ENCODE assay signal across 26 cellular contexts in genomic region chr1:23995431-23995837, GRCh38. TPM values are rescaled to one million over a fixed set of nuclear protein-coding genes. Genes with fewer than 3 reads are reported as not detected.
A peak's percentile ranks its signal among the peaks of the same experiment; 100 is the strongest.
DNase-seq lines count a peak whose midpoint lies in the region; ATAC-seq and TF ChIP-seq lines count a peak whose summit lies in the region.
"Had no signal": no experiment of that assay in that cellular context is flagged by ENCODE, and none has a peak within 500 bp of the region (broad histone marks: within the 10 kb centered on the region; RNA-seq: fewer than 3 reads in every experiment).

No MANE protein-coding gene starts in this region.

- H3K9me3 Mint-ChIP-seq in activated T-cell treated with anti-CD3 and anti-CD28 coated beads, Interleukin-2, amount 50 U/mL, for 72 hours, result no peaks in the 10 kb centered on the region
- no peaks in the 10 kb centered on the region for H3K9me3 Mint-ChIP-seq in naive thymus-derived CD4-positive, alpha-beta T cell
- H3K9me3 Mint-ChIP-seq: activated naive CD4-positive, alpha-beta T cell treated with anti-CD3 and anti-CD28 coated beads, Interleukin-2, amount 10 ng/mL, durations not matched to agents 7 days and 5 days; CD4-positive, alpha-beta memory T cell had no signal

- H3K4me3 Mint-ChIP-seq in activated T-cell treated with anti-CD3 and anti-CD28 coated beads, Interleukin-2, amount 50 U/mL, for 72 hours, result peak overlapping the region in 1 of 2 donors; percentile 39
- H3K4me3 Mint-ChIP-seq in naive thymus-derived CD4-positive, alpha-beta T cell, result no peak overlapping the region
- H3K4me3 Mint-ChIP-seq: activated naive CD4-positive, alpha-beta T cell treated with anti-CD3 and anti-CD28 coated beads, Interleukin-2, amount 10 ng/mL, durations not matched to agents 7 days and 5 days; B cell; CD4-positive, alpha-beta memory T cell; nephron progenitor cell had no signal

- peak; percentile 49 to 80 for ATAC-seq in activated T-cell treated with anti-CD3 and anti-CD28 coated beads, Interleukin-2, amount 50 U/mL, for 72 hours (replicated peaks in 1 of 2)
- ATAC-seq in upper lobe of right lung (peak; percentile 25), left ventricle myocardium superior (no peak)
- no peak for ATAC-seq in naive thymus-derived CD4-positive, alpha-beta T cell
- ATAC-seq: gastroesophageal sphincter, pancreas had no signal

- no peaks in the 10 kb centered on the region for H3K4me1 ChIP-seq in upper lobe of right lung
- H3K4me1 ChIP-seq in naive thymus-derived CD4-positive, alpha-beta T cell (ENCODE audit: control insufficient read depth in 2 of 2, insufficient read depth in 2 of 2, low read length in 2 of 2), result no peaks in the 10 kb centered on the region
- H3K4me1 ChIP-seq: gastroesophageal sphincter had no signal

- H3K4me3 ChIP-seq in fibroblast of pulmonary artery (replicated peaks; ENCODE audit: low read depth, low read length) (no peak overlapping the region), upper lobe of right lung (no peak overlapping the region)
- no peak overlapping the region for H3K4me3 ChIP-seq in naive thymus-derived CD4-positive, alpha-beta T cell (ENCODE audit: low read length)
- H3K4me3 ChIP-seq: gastroesophageal sphincter, pancreas, skin epidermis had no signal

- no peak for DNase-seq in activated T-cell treated with anti-CD3 and anti-CD28 coated beads, Interleukin-2, amount 50 U/mL, for 72 hours
- DNase-seq in activated T-cell treated with anti-CD3 and anti-CD28 coated beads for 4 hours (no peak), HCEC 1CT (peak; percentile 68), fibroblast of pulmonary artery (ENCODE audit: low read depth) (peak; percentile 41), upper lobe of right lung (no peak), left ventricle myocardium superior (no peak), iPS-NIHi11 (ENCODE audit: low spot score) (no peak)
- DNase-seq in naive thymus-derived CD4-positive, alpha-beta T cell, result no peak
- DNase-seq: activated CD4-positive, alpha-beta T cell treated with anti-CD3 and anti-CD28 coated beads for 48 hours; activated CD8-positive, alpha-beta memory T cell treated with anti-CD3 and anti-CD28 coated beads, Interleukin-2, amount 50 U/mL, for 4 hours; activated naive CD4-positive, alpha-beta T cell treated with anti-CD3 and anti-CD28 coated beads, Interleukin-2, amount 10 ng/mL, durations not matched to agents 7 days and 5 days; amniotic stem cell; CD4-positive, alpha-beta memory T cell; KBM-7; mammary epithelial cell; NCI-H1092 treated with DMSO at 0.1 percent for 48 hours; NCI-H187; nephron progenitor cell; pancreas; retina; SHP77 treated with DMSO at 0.1 percent for 48 hours; stimulated activated naive CD4-positive, alpha-beta T cell; SW 1271 had no signal

- no peaks in the 10 kb centered on the region for H3K36me3 ChIP-seq in upper lobe of right lung
- H3K36me3 ChIP-seq in naive thymus-derived CD4-positive, alpha-beta T cell (ENCODE audit: control insufficient read depth in 2 of 3, insufficient read depth in 3 of 3, low read length in 3 of 3), result no peaks in the 10 kb centered on the region
- H3K36me3 ChIP-seq: gastroesophageal sphincter, pancreas had no signal

- H3K27me3 ChIP-seq in upper lobe of right lung, result no peaks in the 10 kb centered on the region
- no peaks in the 10 kb centered on the region for H3K27me3 ChIP-seq in naive thymus-derived CD4-positive, alpha-beta T cell (ENCODE audit: control insufficient read depth in 2 of 2, insufficient read depth in 2 of 2, low read length in 2 of 2)
- H3K27me3 ChIP-seq: gastroesophageal sphincter, pancreas had no signal

- intact Hi-C loops in upper lobe of right lung (cut with DNase I) (no loop called here), left ventricle myocardium superior (cut with micrococcal nuclease) (no loop called here)
- intact Hi-C loops in naive thymus-derived CD4-positive, alpha-beta T cell (cut with micrococcal nuclease), result no loop called here

- CTCF ChIA-PET in naive thymus-derived CD4-positive, alpha-beta T cell (lab: Charles Lee), result interaction anchor here (0.6 to 1.0 kb wide), 2 partner anchors 19 to 42 kb away, joined by 3 read pairs; no protein-coding TSS in a partner anchor

- no peaks in the 10 kb centered on the region for H3K36me3 Mint-ChIP-seq in activated T-cell treated with anti-CD3 and anti-CD28 coated beads, Interleukin-2, amount 50 U/mL, for 72 hours (ENCODE audit: insufficient read depth in 2 of 2)
- no peaks in the 10 kb centered on the region for H3K36me3 Mint-ChIP-seq in naive thymus-derived CD4-positive, alpha-beta T cell
- H3K36me3 Mint-ChIP-seq: activated naive CD4-positive, alpha-beta T cell treated with anti-CD3 and anti-CD28 coated beads, Interleukin-2, amount 10 ng/mL, durations not matched to agents 7 days and 5 days; CD4-positive, alpha-beta memory T cell had no signal

- POLR2A ChIA-PET in naive thymus-derived CD4-positive, alpha-beta T cell (lab: Charles Lee), result no interaction called here

- H3K27ac ChIP-seq in upper lobe of right lung, result no peak overlapping the region
- H3K27ac ChIP-seq in naive thymus-derived CD4-positive, alpha-beta T cell (ENCODE audit: low read depth, low read length), result no peak overlapping the region
- H3K27ac ChIP-seq: gastroesophageal sphincter, pancreas, skin epidermis had no signal

- H3K9me3 ChIP-seq in upper lobe of right lung, result no peaks in the 10 kb centered on the region
- no peaks in the 10 kb centered on the region for H3K9me3 ChIP-seq in naive thymus-derived CD4-positive, alpha-beta T cell (ENCODE audit: control insufficient read depth in 2 of 3, low read length in 3 of 3)
- H3K9me3 ChIP-seq: gastroesophageal sphincter, pancreas had no signal

- no peak for TF ChIP-seq CTCF in fibroblast of pulmonary artery (IDR thresholded peaks at IDR 0.05; ENCODE audit: low read length, missing control alignments)
- TF ChIP-seq CTCF in upper lobe of right lung (IDR thresholded peaks at IDR 0.05), result no peak

- H3K27me3 Mint-ChIP-seq in activated T-cell treated with anti-CD3 and anti-CD28 coated beads, Interleukin-2, amount 50 U/mL, for 72 hours (ENCODE audit: low read depth), result no peaks in the 10 kb centered on the region
- H3K27me3 Mint-ChIP-seq in naive thymus-derived CD4-positive, alpha-beta T cell, result peaks cover 0 to 10% (median 0%) of the 10 kb centered on the region in 5 donors
- H3K27me3 Mint-ChIP-seq: B cell had no signal

- H3K4me1 Mint-ChIP-seq in activated T-cell treated with anti-CD3 and anti-CD28 coated beads, Interleukin-2, amount 50 U/mL, for 72 hours (ENCODE audit: low read depth), result peaks cover 24% of the 10 kb centered on the region
- peaks cover 0 to 2% (median 0%) of the 10 kb centered on the region in 7 donors for H3K4me1 Mint-ChIP-seq in naive thymus-derived CD4-positive, alpha-beta T cell
- H3K4me1 Mint-ChIP-seq: activated naive CD4-positive, alpha-beta T cell treated with anti-CD3 and anti-CD28 coated beads, Interleukin-2, amount 10 ng/mL, durations not matched to agents 7 days and 5 days had no signal

- no peak overlapping the region for H3K27ac Mint-ChIP-seq in activated T-cell treated with anti-CD3 and anti-CD28 coated beads, Interleukin-2, amount 50 U/mL, for 72 hours
- H3K27ac Mint-ChIP-seq in naive thymus-derived CD4-positive, alpha-beta T cell, result no peak overlapping the region
- H3K27ac Mint-ChIP-seq: activated naive CD4-positive, alpha-beta T cell treated with anti-CD3 and anti-CD28 coated beads, Interleukin-2, amount 10 ng/mL, durations not matched to agents 7 days and 5 days; B cell; nephron progenitor cell had no signal

RNA-seq across cellular contexts. Expression of gene SRSF10, which starts 15.3 kb away (rescaled TPM):
- 100 to 1,000 TPM; 217 to 264 TPM for total RNA-seq in activated T-cell treated with anti-CD3 and anti-CD28 coated beads, Interleukin-2, amount 50 U/mL, for 72 hours
- total RNA-seq in upper lobe of right lung (96.0 TPM), left ventricle myocardium superior (57.6 TPM)
- 100 to 1,000 TPM; 170 to 252 (median 193) TPM for total RNA-seq in naive thymus-derived CD4-positive, alpha-beta T cell
- polyA plus RNA-seq in naive thymus-derived CD4-positive, alpha-beta T cell, result 100 to 1,000 TPM; 108 to 132 TPM

RNA-seq across cellular contexts. Expression of gene PNRC2, which starts 35.8 kb away (rescaled TPM):
- 100 to 1,000 TPM; 187 to 196 TPM for total RNA-seq in activated T-cell treated with anti-CD3 and anti-CD28 coated beads, Interleukin-2, amount 50 U/mL, for 72 hours
- 119 TPM for total RNA-seq in upper lobe of right lung
- 100 to 1,000 TPM; 139 to 180 (median 161) TPM for total RNA-seq in naive thymus-derived CD4-positive, alpha-beta T cell
- 100 to 1,000 TPM; 142 to 151 TPM for polyA plus RNA-seq in naive thymus-derived CD4-positive, alpha-beta T cell
- total RNA-seq in left ventricle myocardium superior, result 81.9 TPM

Comparison
In these comparisons a context has a peak if more than half of its experiments do, and no peak if none do; other contexts are left out.
1. ATAC-seq: peak in activated T-cell treated with anti-CD3 and anti-CD28 coated beads, Interleukin-2, amount 50 U/mL, for 72 hours (2 of 2) and upper lobe of right lung (single experiment); none in naive thymus-derived CD4-positive, alpha-beta T cell (single experiment) and left ventricle myocardium superior (single experiment).
2. DNase-seq: peak in HCEC 1CT (single experiment) and fibroblast of pulmonary artery (single experiment); none in activated T-cell treated with anti-CD3 and anti-CD28 coated beads, Interleukin-2, amount 50 U/mL, for 72 hours (0 of 2), activated T-cell treated with anti-CD3 and anti-CD28 coated beads for 4 hours (single experiment), upper lobe of right lung (single experiment), naive thymus-derived CD4-positive, alpha-beta T cell (0 of 9), left ventricle myocardium superior (single experiment) and iPS-NIHi11 (single experiment).